ENCODE assay signal across 20 cellular contexts in genomic region chr1:9062846-9063245, GRCh38. TPM values are rescaled to one million over a fixed set of nuclear protein-coding genes. Genes with fewer than 3 reads are reported as not detected.
A peak's percentile ranks its signal among the peaks of the same experiment; 100 is the strongest.
DNase-seq lines count a peak whose midpoint lies in the region; ATAC-seq, FAIRE-seq and TF ChIP-seq lines count a peak whose summit lies in the region.
"Had no signal": no experiment of that assay in that cellular context is flagged by ENCODE, and none has a peak within 500 bp of the region (broad histone marks: within the 10 kb centered on the region; RNA-seq: fewer than 3 reads in every experiment).

No MANE protein-coding gene starts in this region.

- no peak overlapping the region for H3K27ac ChIP-seq in GM12878 (ENCODE audit: control insufficient read depth, insufficient read depth)
- no peak overlapping the region for H3K27ac ChIP-seq in vagina
- H3K27ac ChIP-seq: 22Rv1, PC-9, SJSA1 had no signal

- POLR2A ChIA-PET in GM12878 (lab: Charles Lee) = interaction anchor here (0.6 to 7.1 kb wide), 5 partner anchors 12 to 102 kb away, joined by 3 to 45 read pairs (median 4); no protein-coding TSS in a partner anchor

- H3K9ac ChIP-seq in GM12878 (ENCODE audit: control insufficient read depth, insufficient read depth, low read length) = peak overlapping the region; percentile 7; the same call in 1 of the 2 replicates

- BruUV-seq in GM12878 (replicated peaks; lab: Mats Ljungman, UMichigan) = no TSS peak

- RAD21 ChIA-PET in GM12878 (lab: Charles Lee; ENCODE audit: unreplicated experiment) = interaction anchor here (1.1 to 3.5 kb wide), 7 partner anchors 11 to 501 kb away, joined by 3 to 15 read pairs (median 4); no protein-coding TSS in a partner anchor

- H3K4me1 ChIP-seq in GM12878 (ENCODE audit: control insufficient read depth, insufficient read depth, low read length) (peaks cover 36% of the 10 kb centered on the region), vagina (peaks cover 38% of the 10 kb centered on the region)

- H3K4me2 ChIP-seq in GM12878 (ENCODE audit: control insufficient read depth, insufficient read depth) = peak overlapping the region; percentile 57
- H3K4me2 ChIP-seq: PC-9 had no signal

- ATAC-seq in GM12878 = peak; percentile 5

- SMC1A ChIA-PET in GM12878 (lab: Charles Lee; ENCODE audit: uncharacterized antibody, unreplicated experiment) = interaction anchor here (1.1 to 5.2 kb wide), 8 partner anchors 12 to 59 kb away, joined by 3 to 59 read pairs (median 6); no protein-coding TSS in a partner anchor

- H3K79me2 ChIP-seq in GM12878 (ENCODE audit: control insufficient read depth, insufficient read depth, low read length) = peaks cover 60% of the 10 kb centered on the region

- TF ChIP-seq POLR2A in GM12878 (IDR thresholded peaks at IDR 0.05; ENCODE audit: low read depth, low read length) (no peak), vagina (IDR thresholded peaks at IDR 0.05) (no peak)

- no peaks in the 10 kb centered on the region; the same call in 1 of the 2 replicates for H4K20me1 ChIP-seq in GM12878 (ENCODE audit: control insufficient read depth, insufficient read depth)

- H2AFZ ChIP-seq in GM12878 (ENCODE audit: control insufficient read depth, low read depth, low read length) = peak overlapping the region; percentile 3; the same call in 1 of the 2 replicates
- H2AFZ ChIP-seq: PC-9 had no signal

- in situ Hi-C loops in GM12878 (cut with MboI) = no loop called here

- peak; percentile 24 for DNase-seq in NCI-H2171 treated with DMSO at 0.1 percent for 48 hours (lab: John Stamatoyannopoulos, UW)
- DNase-seq in NCI-H2171 (lab: John Stamatoyannopoulos, UW) = no peak
- peak; percentile 26 for DNase-seq in NCI-H526 treated with DMSO at 0.1 percent for 48 hours (lab: John Stamatoyannopoulos, UW)
- no peak for DNase-seq in GM12878 (ENCODE audit: low read depth, low spot score)
- no peak for DNase-seq in vagina (ENCODE audit: extremely low spot score in 2 of 2)
- no peak for DNase-seq in activated T-cell treated with anti-CD3 and anti-CD28 coated beads, Interleukin-2, amount 50 U/mL, for 1 hour
- no peak for DNase-seq in cerebellar cortex (ENCODE audit: low spot score)
- no peak for DNase-seq in activated effector memory CD4-positive, alpha-beta T cell treated with Interleukin-2 at 50 U/mL for 16 hours
- DNase-seq: AML-193; CD4-positive, alpha-beta T cell; HFFc6; KBM-7; NCI-H1417 treated with DMSO at 0.1 percent for 48 hours; NCI-H1930; NCI-H82; PC-9 had no signal

- no peak for FAIRE-seq in GM12878 (lab: Jason Lieb, UNC)
- FAIRE-seq: H54, HepG2 had no signal

- TF ChIP-seq CTCF in GM12878 (IDR thresholded peaks at IDR 0.05 in 2 of 3, conservative IDR thresholded peaks at IDR 0.05 in 1 of 3; ENCODE audit: control insufficient read depth in 2 of 3, extremely low read depth in 1 of 3, insufficient read depth in 1 of 3, low read depth in 3 of 3, low read length in 3 of 3) = no peak
- no peak for TF ChIP-seq CTCF in vagina (IDR thresholded peaks at IDR 0.05)

- intact Hi-C loops in GM12878 (cut with micrococcal nuclease; ENCODE audit: unreplicated experiment) (no loop called here), vagina (cut with DNase I) (no loop called here)

- 55% methylated on average over 5 of the region's 5 CpGs for WGBS in GM12878 (ENCODE audit: insufficient coverage, insufficient replicate concordance, low lambda C conversion rate, missing lambda C conversion rate)

- H3K36me3 ChIP-seq in GM12878 (ENCODE audit: control insufficient read depth in 2 of 2, insufficient read depth in 2 of 2, low read length in 1 of 2) = peaks cover 3 to 5% of the 10 kb centered on the region in 2 experiments; a peak in 3 of 4 replicates
- no peaks in the 10 kb centered on the region for H3K36me3 ChIP-seq in vagina
- H3K36me3 ChIP-seq: SJSA1 had no signal

- TF ChIP-seq EP300 in GM12878 (IDR thresholded peaks at IDR 0.05; ENCODE audit: borderline replicate concordance in 1 of 2, control insufficient read depth in 1 of 2, low read depth in 2 of 2, low read length in 2 of 2) = no peak

- H3K9me3 ChIP-seq in GM12878 (replicated peaks; ENCODE audit: control insufficient read depth, insufficient read depth, low read length) (no peaks in the 10 kb centered on the region), vagina (no peaks in the 10 kb centered on the region)
- H3K9me3 ChIP-seq: SJSA1 had no signal

- CTCF ChIA-PET in GM12878 (lab: Yijun Ruan, JAX) = interaction anchor here (0.6 to 3.4 kb wide), 9 partner anchors 13 to 145 kb away, joined by 3 to 18 read pairs (median 9); no protein-coding TSS in a partner anchor

- H3K4me3 ChIP-seq in GM12878 (no peak overlapping the region), vagina (no peak overlapping the region)
- H3K4me3 ChIP-seq: PC-9, SJSA1 had no signal

- TF ChIP-seq RAD21 in GM12878 (IDR thresholded peaks at IDR 0.05; ENCODE audit: insufficient read depth, low read depth, low read length) = no peak

- H3K27me3 ChIP-seq in GM12878 (replicated peaks in 1 of 2; ENCODE audit: control insufficient read depth in 2 of 2, insufficient read depth in 2 of 2, low read length in 1 of 2) (no peaks in the 10 kb centered on the region), vagina (no peaks in the 10 kb centered on the region)
- H3K27me3 ChIP-seq: SJSA1 had no signal

TF ChIP-seq in GM12878, 131 proteins besides CTCF, POLR2A, EP300 and RAD21:
- peak; percentile 51; the same call in 1 of the 2 replicates for TF ChIP-seq POLR2AphosphoS5 (IDR thresholded peaks at IDR 0.05; ENCODE audit: low read length)
- no peak for TF ChIP-seq SPI1 (IDR thresholded peaks at IDR 0.05; ENCODE audit: borderline replicate concordance, insufficient read depth, low read depth, low read length)

RNA-seq across cellular contexts. Expression of gene SLC2A5, which starts 6.6 kb away (rescaled TPM):
- total RNA-seq in GM12878 (2013; cell fraction: nucleolus; rRNA removed) = 209 and 221 TPM in 2 replicates
- total RNA-seq in GM12878 (2014; rRNA removed) = 20.1 and 24.2 TPM in 2 replicates
- total RNA-seq in GM12878 (2014; rRNA removed; fragmentation: Illumina TruSeq; extraction: Trizol) = 10.6 and 12.3 TPM in 2 replicates
- total RNA-seq in GM12878 (2021) = 30.9 and 32.3 TPM in 2 replicates
- 47.3 TPM for polyA plus RNA-seq in GM12878 (2011; ENCODE audit: low read depth)
- polyA plus RNA-seq in GM12878 (2011; rRNA removed) = 60.0 and 76.6 TPM in 2 replicates
- polyA plus RNA-seq in GM12878 (2011; cell fraction: cytosol; rRNA removed) = 47.9 and 67.2 TPM in 2 replicates
- 282 and 381 TPM in 2 replicates for polyA plus RNA-seq in GM12878 (2011; cell fraction: nucleus; rRNA removed)
- 32.5 and 62.6 TPM in 2 replicates for polyA plus RNA-seq in GM12878 (2012)
- polyA plus RNA-seq in GM12878 (2014; fragmentation: Illumina TruSeq; extraction: Trizol) = 28.7 and 37.7 TPM in 2 replicates
- polyA plus RNA-seq in GM12878 (2014; fragmentation: Nextera tagmentation; extraction: Ambion mirVana) = 1 to 10 TPM; 4.5 to 5.2 TPM
- polyA plus RNA-seq in GM12878 (2014; rRNA removed) = 24.7 and 27.4 TPM in 2 replicates
- 10 to 100 TPM; 19.9 to 23.5 TPM for polyA plus RNA-seq in GM12878 (2016; fragmentation: Nextera tagmentation; extraction: Ambion mirVana)
- polyA minus RNA-seq in GM12878 (2011; rRNA and poly(A)+ RNA removed) = 81.5 and 87.0 TPM in 2 replicates
- polyA minus RNA-seq in GM12878 (2011; cell fraction: cytosol; rRNA and poly(A)+ RNA removed) = 26.9 and 29.1 TPM in 2 replicates
- 43.3 and 45.3 TPM in 2 replicates for polyA minus RNA-seq in GM12878 (2011; cell fraction: nucleus; rRNA and poly(A)+ RNA removed)
- total RNA-seq in vagina = 8.1 TPM
- total RNA-seq: CD4-positive, alpha-beta T cell; PC-9; SJSA1 had no signal

RNA-seq across cellular contexts. Expression of gene SLC2A7, which starts 36.6 kb away (rescaled TPM):
- total RNA-seq in GM12878 (2013; cell fraction: nucleolus; rRNA removed) = not detected in 2 replicates
- total RNA-seq in GM12878 (2014; rRNA removed) (not detected in 2 replicates), GM12878 (2014; rRNA removed; fragmentation: Illumina TruSeq; extraction: Trizol) (not detected in 2 replicates), GM12878 (2021) (not detected in 2 replicates), vagina (not detected)
- polyA plus RNA-seq in GM12878 (2011; ENCODE audit: low read depth) = not detected
- polyA plus RNA-seq in GM12878 (2011; rRNA removed) (not detected in 2 replicates), GM12878 (2014; fragmentation: Illumina TruSeq; extraction: Trizol) (not detected in 2 replicates), GM12878 (2014; fragmentation: Nextera tagmentation; extraction: Ambion mirVana) (not detected), GM12878 (2014; rRNA removed) (not detected in 2 replicates), GM12878 (2016; fragmentation: Nextera tagmentation; extraction: Ambion mirVana) (not detected)
- polyA plus RNA-seq in GM12878 (2011; cell fraction: cytosol; rRNA removed) = not detected in 2 replicates
- not detected in 2 replicates for polyA plus RNA-seq in GM12878 (2011; cell fraction: nucleus; rRNA removed)
- polyA plus RNA-seq in GM12878 (2012) = not detected in 2 replicates
- polyA minus RNA-seq in GM12878 (2011; rRNA and poly(A)+ RNA removed) = not detected in 2 replicates
- not detected in 2 replicates for polyA minus RNA-seq in GM12878 (2011; cell fraction: cytosol; rRNA and poly(A)+ RNA removed)
- not detected in 2 replicates for polyA minus RNA-seq in GM12878 (2011; cell fraction: nucleus; rRNA and poly(A)+ RNA removed)
- total RNA-seq: CD4-positive, alpha-beta T cell; HepG2; HFFc6; PC-9; SJSA1 had no signal
- polyA plus RNA-seq: HepG2 had no signal

Comparison
In these comparisons a context has a peak if more than half of its experiments do, and no peak if none do; other contexts are left out.
1. DNase-seq: peak in NCI-H2171 treated with DMSO at 0.1 percent for 48 hours (single experiment) and NCI-H526 treated with DMSO at 0.1 percent for 48 hours (single experiment); none in NCI-H2171 (single experiment), GM12878 (single experiment), vagina (0 of 2), activated T-cell treated with anti-CD3 and anti-CD28 coated beads, Interleukin-2, amount 50 U/mL, for 1 hour (single experiment), cerebellar cortex (single experiment) and activated effector memory CD4-positive, alpha-beta T cell treated with Interleukin-2 at 50 U/mL for 16 hours (single experiment).